ENCODE assay signal across 20 cellular contexts in the genomic region with DNA sequence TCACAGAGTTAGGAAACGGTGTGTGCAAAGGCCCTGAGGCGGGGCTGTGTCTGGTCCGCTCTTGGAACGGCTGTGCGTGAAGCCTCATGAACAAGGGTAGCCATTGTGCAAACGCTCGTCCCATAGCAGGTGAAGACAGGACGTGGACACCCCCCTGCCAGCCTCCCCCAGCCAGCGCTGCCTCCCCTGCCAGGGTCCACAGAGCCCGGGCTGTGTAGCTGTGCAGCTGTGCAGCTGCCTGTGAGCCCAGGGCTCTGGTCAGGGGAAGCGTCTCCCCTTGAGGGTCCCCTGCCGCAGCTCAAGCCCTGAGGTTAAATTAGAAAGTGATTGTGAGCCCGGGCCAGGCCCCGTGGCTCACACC.
DNase-seq lines count a peak whose midpoint lies in the region; FAIRE-seq and TF ChIP-seq lines count a peak whose summit lies in the region.
"Had no signal": no experiment of that assay in that cellular context is flagged by ENCODE, and none has a peak within 500 bp of the region (broad histone marks: within the 10 kb centered on the region; RNA-seq: fewer than 3 reads in every experiment).

No MANE protein-coding gene starts in this region.

- no peak for DNase-seq in Calu3
- DNase-seq in HTR-8/SVneo (ENCODE audit: insufficient read length, low spot score): no peak
- DNase-seq in glutamatergic neuron: peak; percentile 7
- DNase-seq in osteoblast (ENCODE audit: insufficient read length, low spot score, missing footprints): no peak
- no peak for DNase-seq in hepatic stellate cell (ENCODE audit: low spot score)
- no peak for DNase-seq in ascending aorta (ENCODE audit: low spot score in 2 of 2)
- no peak for DNase-seq in MG63
- DNase-seq: CD4-positive, alpha-beta memory T cell; GF-D8; NCI-H1105 treated with DMSO at 0.1 percent for 48 hours; NCI-H1694; NCI-H2227 treated with DMSO at 0.1 percent for 48 hours; NCI-H510A treated with DMSO at 0.1 percent for 48 hours; NCI-H774; OCI-M1 had no signal

- peak overlapping the region; percentile 80 for H2AFZ ChIP-seq in osteoblast (ENCODE audit: low read length)

- H3K9me3 Mint-ChIP-seq in Calu3 (ENCODE audit: low read depth, unreplicated experiment): no peaks in the 10 kb centered on the region
- peaks cover 3% of the 10 kb centered on the region for H3K9me3 Mint-ChIP-seq in glutamatergic neuron (ENCODE audit: unreplicated experiment)

- intact Hi-C loops in Calu3 (cut with micrococcal nuclease; ENCODE audit: unreplicated experiment): no loop called here
- intact Hi-C loops in ascending aorta (cut with DNase I): no loop called here

- H3K27me3 Mint-ChIP-seq in Calu3 (ENCODE audit: unreplicated experiment) (peaks cover 33% of the 10 kb centered on the region), glutamatergic neuron (ENCODE audit: unreplicated experiment) (peaks cover 7% of the 10 kb centered on the region)

- H3K36me3 Mint-ChIP-seq in Calu3 (ENCODE audit: insufficient read depth, unreplicated experiment): peaks cover 8% of the 10 kb centered on the region
- H3K36me3 Mint-ChIP-seq in glutamatergic neuron (ENCODE audit: unreplicated experiment): no peaks in the 10 kb centered on the region
- H3K36me3 Mint-ChIP-seq: CD4-positive, alpha-beta memory T cell had no signal

- H3K27me3 ChIP-seq in osteoblast (ENCODE audit: insufficient read depth, low read length) (no peaks in the 10 kb centered on the region), ascending aorta (no peaks in the 10 kb centered on the region), MG63 (no peaks in the 10 kb centered on the region)
- H3K27me3 ChIP-seq: BLaER1, SJSA1 had no signal

- H3K27ac ChIP-seq in osteoblast (ENCODE audit: low read depth, low read length) (peak overlapping the region; percentile 82), ascending aorta (no peak overlapping the region)
- H3K27ac ChIP-seq: BLaER1, SJSA1 had no signal

- peak overlapping the region; percentile 69 for H3K4me2 ChIP-seq in osteoblast (ENCODE audit: insufficient read depth, low read length)
- H3K4me2 ChIP-seq: A549, BLaER1 had no signal

- H3K27ac Mint-ChIP-seq in Calu3 (ENCODE audit: unreplicated experiment): peak overlapping the region; percentile 20
- no peak overlapping the region for H3K27ac Mint-ChIP-seq in glutamatergic neuron (ENCODE audit: unreplicated experiment)
- H3K27ac Mint-ChIP-seq: CD4-positive, alpha-beta memory T cell had no signal

- H3K4me1 ChIP-seq in osteoblast (ENCODE audit: insufficient read depth, low read length) (peaks cover 8% of the 10 kb centered on the region), ascending aorta (no peaks in the 10 kb centered on the region)
- H3K4me1 ChIP-seq: A549, HAP-1 had no signal

- CTCF ChIA-PET in Calu3 (lab: Charles Lee): no interaction called here

- H3K4me3 ChIP-seq in osteoblast (ENCODE audit: insufficient read depth, low read length) (peak overlapping the region; percentile 52), ascending aorta (no peak overlapping the region), MG63 (no peak overlapping the region)
- H3K4me3 ChIP-seq: A549, BLaER1, GM12878, HAP-1 had no signal

- TF ChIP-seq CTCF in Calu3 (IDR thresholded peaks at IDR 0.05; ENCODE audit: unreplicated experiment) (no peak), glutamatergic neuron (IDR thresholded peaks at IDR 0.05; ENCODE audit: partially characterized antibody, unreplicated experiment) (no peak), osteoblast (IDR thresholded peaks at IDR 0.05; ENCODE audit: extremely low read depth, low read depth, low read length) (no peak), ascending aorta (IDR thresholded peaks at IDR 0.05) (no peak)

- peaks cover 10% of the 10 kb centered on the region for H3K4me1 Mint-ChIP-seq in Calu3 (ENCODE audit: low read depth, unreplicated experiment)
- H3K4me1 Mint-ChIP-seq in glutamatergic neuron (ENCODE audit: low read depth, unreplicated experiment): no peaks in the 10 kb centered on the region
- H3K4me1 Mint-ChIP-seq: CD4-positive, alpha-beta memory T cell had no signal

- H3K79me2 ChIP-seq in osteoblast (ENCODE audit: insufficient read depth, low read length): no peaks in the 10 kb centered on the region

- H3K9me3 ChIP-seq in osteoblast (ENCODE audit: low read depth, low read length) (no peaks in the 10 kb centered on the region), ascending aorta (no peaks in the 10 kb centered on the region), MG63 (no peaks in the 10 kb centered on the region)
- H3K9me3 ChIP-seq: A549, BLaER1, HAP-1, SJSA1 had no signal

- BruUV-seq in Calu3 (replicated peaks; lab: Mats Ljungman, UMichigan): no TSS peak

- FAIRE-seq in HTR-8/SVneo (lab: Jason Lieb, UNC): peak; percentile 49
- FAIRE-seq: A549, GM12878 had no signal

- no peaks in the 10 kb centered on the region for H4K20me1 ChIP-seq in osteoblast (ENCODE audit: insufficient read depth, low read length)
- H4K20me1 ChIP-seq: BLaER1 had no signal

- H3K4me3 Mint-ChIP-seq in Calu3 (ENCODE audit: low read depth, unreplicated experiment): no peak overlapping the region
- no peak overlapping the region for H3K4me3 Mint-ChIP-seq in glutamatergic neuron (ENCODE audit: unreplicated experiment)
- H3K4me3 Mint-ChIP-seq: CD4-positive, alpha-beta memory T cell had no signal

- H3K36me3 ChIP-seq in osteoblast (ENCODE audit: insufficient read depth, low read length): no peaks in the 10 kb centered on the region
- no peaks in the 10 kb centered on the region for H3K36me3 ChIP-seq in ascending aorta
- H3K36me3 ChIP-seq in MG63: no peaks in the 10 kb centered on the region
- H3K36me3 ChIP-seq: BLaER1, HAP-1, SJSA1 had no signal
